18 cellular contexts compared by ENCODE assay signal in genomic region chr4:169032883-169033645, GRCh38. TPM values are rescaled to one million over a fixed set of nuclear protein-coding genes. Genes with fewer than 3 reads are reported as not detected.
DNase-seq lines count a peak whose midpoint lies in the region; FAIRE-seq and TF ChIP-seq lines count a peak whose summit lies in the region.
"Had no signal": no experiment of that assay in that cellular context is flagged by ENCODE, and none has a peak within 500 bp of the region (broad histone marks: within the 10 kb centered on the region; RNA-seq: fewer than 3 reads in every experiment).

No MANE protein-coding gene starts in this region.

- CTCF ChIA-PET in MCF 10A (lab: Yijun Ruan, JAX) (interaction anchor here (0.6 to 1.7 kb wide), 5 partner anchors 8 to 347 kb away, joined by 3 to 8 read pairs (median 3); no protein-coding TSS in a partner anchor), endothelial cell of umbilical vein (lab: Charles Lee) (no interaction called here)

- peak overlapping the region; percentile 19 for H3K27ac Mint-ChIP-seq in MCF 10A (ENCODE audit: low read depth, unreplicated experiment)
- peak overlapping the region; percentile 61 for H3K27ac Mint-ChIP-seq in activated T-helper 1 cell treated with anti-CD3 and anti-CD28 coated beads, Interleukin-12 subunit alpha, Interleukin-12 subunit beta, Interleukin-2, Interleukin-4 antibody, amounts not matched to agents 30 ng/mL and 10 ng/mL and 1 ng/mL, durations not matched to agents 14 hours and 24 hours and 36 hours
- peak overlapping the region; percentile 84 for H3K27ac Mint-ChIP-seq in type B pancreatic cell
- H3K27ac Mint-ChIP-seq: CD4-positive, CD25-positive, alpha-beta regulatory T cell had no signal

- H2AFZ ChIP-seq in endothelial cell of umbilical vein (ENCODE audit: low read depth, low read length) = no peak overlapping the region

- no peak for DNase-seq in MCF 10A (ENCODE audit: unreplicated experiment)
- DNase-seq in breast epithelium (ENCODE audit: low spot score in 2 of 2) = no peak
- no peak for DNase-seq in activated T-helper 1 cell treated with anti-CD3 and anti-CD28 coated beads, Interleukin-12 subunit alpha, Interleukin-12 subunit beta, Interleukin-2, Interleukin-4 antibody, amounts not matched to agents 30 ng/mL and 10 ng/mL and 1 ng/mL, durations not matched to agents 14 hours and 24 hours and 36 hours (ENCODE audit: low spot score)
- DNase-seq in endothelial cell of umbilical vein (ENCODE audit: low read depth, low spot score) = no peak
- DNase-seq in type B pancreatic cell (ENCODE audit: extremely low spot score, unreplicated experiment) = no peak
- DNase-seq in COLO668 (lab: John Stamatoyannopoulos, UW; ENCODE audit: unreplicated experiment) = no peak
- DNase-seq in T-helper 1 cell = no peak
- no peak for DNase-seq in HAP-1 (ENCODE audit: low spot score in 2 of 2)
- DNase-seq: AML-193; Calu3; CD4-positive, CD25-positive, alpha-beta regulatory T cell; GOT3; HCEC 1CT had no signal

- H3K9me3 Mint-ChIP-seq in MCF 10A (ENCODE audit: unreplicated experiment) (no peaks in the 10 kb centered on the region), type B pancreatic cell (peaks cover 8% of the 10 kb centered on the region)
- H3K9me3 Mint-ChIP-seq in activated T-helper 1 cell treated with anti-CD3 and anti-CD28 coated beads, Interleukin-12 subunit alpha, Interleukin-12 subunit beta, Interleukin-2, Interleukin-4 antibody, amounts not matched to agents 30 ng/mL and 10 ng/mL and 1 ng/mL, durations not matched to agents 14 hours and 24 hours and 36 hours = no peaks in the 10 kb centered on the region

- BruUV-seq in MCF 10A (replicated peaks; lab: Mats Ljungman, UMichigan) (no TSS peak), endothelial cell of umbilical vein (replicated peaks; lab: Mats Ljungman, UMichigan) (no TSS peak)

- H3K27me3 Mint-ChIP-seq in MCF 10A (ENCODE audit: insufficient read depth, unreplicated experiment) = no peaks in the 10 kb centered on the region
- H3K27me3 Mint-ChIP-seq in activated T-helper 1 cell treated with anti-CD3 and anti-CD28 coated beads, Interleukin-12 subunit alpha, Interleukin-12 subunit beta, Interleukin-2, Interleukin-4 antibody, amounts not matched to agents 30 ng/mL and 10 ng/mL and 1 ng/mL, durations not matched to agents 14 hours and 24 hours and 36 hours (ENCODE audit: insufficient read depth) = no peaks in the 10 kb centered on the region
- peaks cover 4% of the 10 kb centered on the region for H3K27me3 Mint-ChIP-seq in type B pancreatic cell

- H3K9me3 ChIP-seq in breast epithelium (no peaks in the 10 kb centered on the region), endothelial cell of umbilical vein (replicated peaks; ENCODE audit: control insufficient read depth, insufficient read depth, low read length) (no peaks in the 10 kb centered on the region), HAP-1 (no peaks in the 10 kb centered on the region)
- H3K9me3 ChIP-seq: BLaER1 had no signal

- H4K20me1 ChIP-seq in endothelial cell of umbilical vein (replicated peaks; ENCODE audit: control insufficient read depth, extremely low read depth, insufficient read depth, low read length) = no peaks in the 10 kb centered on the region
- H4K20me1 ChIP-seq: BLaER1 had no signal

- no peaks in the 10 kb centered on the region for H3K79me2 ChIP-seq in endothelial cell of umbilical vein (ENCODE audit: control insufficient read depth, insufficient read depth, low read length)

- intact Hi-C loops in MCF 10A (cut with micrococcal nuclease) = no loop called here
- intact Hi-C loops in breast epithelium (cut with DNase I; ENCODE audit: low total_unique reads) = no loop called here
- intact Hi-C loops in activated T-helper 1 cell treated with anti-CD3 and anti-CD28 coated beads, Interleukin-12 subunit alpha, Interleukin-12 subunit beta, Interleukin-2, Interleukin-4 antibody, amounts not matched to agents 30 ng/mL and 10 ng/mL and 1 ng/mL, durations not matched to agents 14 hours and 24 hours and 36 hours (cut with micrococcal nuclease) = no loop called here
- intact Hi-C loops in endothelial cell of umbilical vein (cut with micrococcal nuclease) = no loop called here

- dilution Hi-C loops in endothelial cell of umbilical vein (cut with MboI; ENCODE audit: extremely low pct_ligation_motif_present, low sequenced_read_pairs) = no loop called here

- TF ChIP-seq CTCF in MCF 10A (IDR thresholded peaks at IDR 0.05; ENCODE audit: unreplicated experiment) (no peak), breast epithelium (IDR thresholded peaks at IDR 0.05) (no peak), endothelial cell of umbilical vein (IDR thresholded peaks at IDR 0.05; ENCODE audit: extremely low read depth in 1 of 2, insufficient read depth in 1 of 2, low read depth in 1 of 2, low read length in 2 of 2) (no peak), type B pancreatic cell (conservative IDR thresholded peaks at IDR 0.05) (no peak)

- POLR2A ChIA-PET in MCF 10A (lab: Yijun Ruan, JAX) (no interaction called here), endothelial cell of umbilical vein (lab: Charles Lee) (no interaction called here)

- no peaks in the 10 kb centered on the region for H3K36me3 Mint-ChIP-seq in MCF 10A (ENCODE audit: insufficient read depth, unreplicated experiment)
- no peaks in the 10 kb centered on the region for H3K36me3 Mint-ChIP-seq in activated T-helper 1 cell treated with anti-CD3 and anti-CD28 coated beads, Interleukin-12 subunit alpha, Interleukin-12 subunit beta, Interleukin-2, Interleukin-4 antibody, amounts not matched to agents 30 ng/mL and 10 ng/mL and 1 ng/mL, durations not matched to agents 14 hours and 24 hours and 36 hours (ENCODE audit: low read depth)
- H3K36me3 Mint-ChIP-seq in type B pancreatic cell = no peaks in the 10 kb centered on the region
- H3K36me3 Mint-ChIP-seq: CD4-positive, CD25-positive, alpha-beta regulatory T cell had no signal

- H3K4me1 ChIP-seq in breast epithelium = no peaks in the 10 kb centered on the region
- H3K4me1 ChIP-seq in endothelial cell of umbilical vein (ENCODE audit: control insufficient read depth, extremely low read depth, insufficient read depth, low read length) = peaks cover 9% of the 10 kb centered on the region
- H3K4me1 ChIP-seq in HAP-1 = no peaks in the 10 kb centered on the region
- H3K4me1 ChIP-seq: BLaER1 had no signal

- H3K4me1 Mint-ChIP-seq in MCF 10A (ENCODE audit: insufficient read depth, unreplicated experiment) (peaks cover 5% of the 10 kb centered on the region), type B pancreatic cell (ENCODE audit: unreplicated experiment) (peaks cover 33% of the 10 kb centered on the region)
- no peaks in the 10 kb centered on the region for H3K4me1 Mint-ChIP-seq in activated T-helper 1 cell treated with anti-CD3 and anti-CD28 coated beads, Interleukin-12 subunit alpha, Interleukin-12 subunit beta, Interleukin-2, Interleukin-4 antibody, amounts not matched to agents 30 ng/mL and 10 ng/mL and 1 ng/mL, durations not matched to agents 14 hours and 24 hours and 36 hours (ENCODE audit: low read depth)
- H3K4me1 Mint-ChIP-seq: CD4-positive, CD25-positive, alpha-beta regulatory T cell had no signal

- H3K4me3 ChIP-seq in breast epithelium (no peak overlapping the region), endothelial cell of umbilical vein (replicated peaks in 1 of 3; ENCODE audit: insufficient read depth in 1 of 3, low read depth in 1 of 3, low read length in 3 of 3) (no peak overlapping the region), HAP-1 (no peak overlapping the region)
- H3K4me3 ChIP-seq: BLaER1 had no signal

- no peak overlapping the region for H3K9ac ChIP-seq in endothelial cell of umbilical vein (replicated peaks; ENCODE audit: extremely low read depth, insufficient read depth, low read length)
- H3K9ac ChIP-seq: BLaER1 had no signal

- H3K27ac ChIP-seq in breast epithelium (no peak overlapping the region), endothelial cell of umbilical vein (ENCODE audit: insufficient read depth, low read depth, low read length) (no peak overlapping the region)
- H3K27ac ChIP-seq: 22Rv1, BLaER1, HL-60 had no signal

- in situ Hi-C loops in HAP-1 (cut with MboI; ENCODE audit: low sequenced_read_pairs) = no loop called here

- H3K4me2 ChIP-seq in endothelial cell of umbilical vein (ENCODE audit: insufficient read depth, low read length) = no peak overlapping the region
- H3K4me2 ChIP-seq: BLaER1 had no signal

- H3K4me3 Mint-ChIP-seq in MCF 10A (ENCODE audit: unreplicated experiment) (no peak overlapping the region), type B pancreatic cell (no peak overlapping the region)
- no peak overlapping the region for H3K4me3 Mint-ChIP-seq in activated T-helper 1 cell treated with anti-CD3 and anti-CD28 coated beads, Interleukin-12 subunit alpha, Interleukin-12 subunit beta, Interleukin-2, Interleukin-4 antibody, amounts not matched to agents 30 ng/mL and 10 ng/mL and 1 ng/mL, durations not matched to agents 14 hours and 24 hours and 36 hours
- H3K4me3 Mint-ChIP-seq: CD4-positive, CD25-positive, alpha-beta regulatory T cell had no signal

- H3K36me3 ChIP-seq in breast epithelium (no peaks in the 10 kb centered on the region), endothelial cell of umbilical vein (ENCODE audit: control insufficient read depth in 2 of 2, extremely low read depth in 1 of 2, insufficient read depth in 2 of 2, low read length in 2 of 2) (no peaks in the 10 kb centered on the region), HAP-1 (replicated peaks) (no peaks in the 10 kb centered on the region)
- H3K36me3 ChIP-seq: BLaER1 had no signal

- no peak for TF ChIP-seq POLR2A in breast epithelium (IDR thresholded peaks at IDR 0.05)
- no peak for TF ChIP-seq POLR2A in endothelial cell of umbilical vein (IDR thresholded peaks at IDR 0.05; ENCODE audit: low read depth, low read length)

- H3K9me1 ChIP-seq in endothelial cell of umbilical vein (replicated peaks; ENCODE audit: control insufficient read depth, extremely low read depth, insufficient read depth, low read length) = no peaks in the 10 kb centered on the region

- FAIRE-seq in endothelial cell of umbilical vein (lab: Jason Lieb, UNC) = peak; percentile 35
- FAIRE-seq: G401.6, GM12891 had no signal

- H3K27me3 ChIP-seq in breast epithelium = no peaks in the 10 kb centered on the region
- H3K27me3 ChIP-seq in endothelial cell of umbilical vein (ENCODE audit: control insufficient read depth in 2 of 2, insufficient read depth in 2 of 2, low read length in 2 of 2) = no peaks in the 10 kb centered on the region
- no peaks in the 10 kb centered on the region for H3K27me3 ChIP-seq in HAP-1 (ENCODE audit: low read depth)
- H3K27me3 ChIP-seq: BLaER1 had no signal

RNA-seq across cellular contexts. Expression of gene CBR4, which starts 23.0 kb away (rescaled TPM):
- total RNA-seq in MCF 10A (2022) (19.2 and 24.0 TPM in 2 replicates), breast epithelium (10 to 100 TPM; 19.8 to 46.0 (median 31.5) TPM), endothelial cell of umbilical vein (23.6 and 26.3 TPM in 2 replicates), type B pancreatic cell (ENCODE audit: low replicate concordance) (25.8 and 42.6 TPM in 2 replicates)
- 18.9 and 20.9 TPM in 2 replicates for total RNA-seq in activated T-helper 1 cell treated with anti-CD3 and anti-CD28 coated beads, Interleukin-12 subunit alpha, Interleukin-12 subunit beta, Interleukin-2, Interleukin-4 antibody, amounts not matched to agents 30 ng/mL and 10 ng/mL and 1 ng/mL, durations not matched to agents 14 hours and 24 hours and 36 hours
- polyA plus RNA-seq in endothelial cell of umbilical vein = 2.8 and 4.8 TPM in 2 replicates
- polyA plus RNA-seq in endothelial cell of umbilical vein (2011; cell fraction: cytosol; rRNA removed) = 3.0 and 3.3 TPM in 2 replicates
- 12.1 and 16.7 TPM in 2 replicates for polyA plus RNA-seq in endothelial cell of umbilical vein (2011; cell fraction: nucleus; rRNA removed)
- polyA plus RNA-seq in endothelial cell of umbilical vein (2012) = 9.4 and 11.4 TPM in 2 replicates
- 4.8 and 6.8 TPM in 2 replicates for polyA minus RNA-seq in endothelial cell of umbilical vein
- polyA minus RNA-seq in endothelial cell of umbilical vein (2011; cell fraction: cytosol; rRNA and poly(A)+ RNA removed) = 4.3 TPM
- 14.1 and 15.8 TPM in 2 replicates for polyA minus RNA-seq in endothelial cell of umbilical vein (2011; cell fraction: nucleus; rRNA and poly(A)+ RNA removed)

Comparison
In these comparisons a context has a peak if more than half of its experiments do, and no peak if none do; other contexts are left out.
1. H3K27ac Mint-ChIP-seq: peak in every context shown above with its lines; median percentile 84 in type B pancreatic cell; 61 in activated T-helper 1 cell treated with anti-CD3 and anti-CD28 coated beads, Interleukin-12 subunit alpha, Interleukin-12 subunit beta, Interleukin-2, Interleukin-4 antibody, amounts not matched to agents 30 ng/mL and 10 ng/mL and 1 ng/mL, durations not matched to agents 14 hours and 24 hours and 36 hours; 19 in MCF 10A.